8 cellular contexts compared by ENCODE assay signal in the genomic region with DNA sequence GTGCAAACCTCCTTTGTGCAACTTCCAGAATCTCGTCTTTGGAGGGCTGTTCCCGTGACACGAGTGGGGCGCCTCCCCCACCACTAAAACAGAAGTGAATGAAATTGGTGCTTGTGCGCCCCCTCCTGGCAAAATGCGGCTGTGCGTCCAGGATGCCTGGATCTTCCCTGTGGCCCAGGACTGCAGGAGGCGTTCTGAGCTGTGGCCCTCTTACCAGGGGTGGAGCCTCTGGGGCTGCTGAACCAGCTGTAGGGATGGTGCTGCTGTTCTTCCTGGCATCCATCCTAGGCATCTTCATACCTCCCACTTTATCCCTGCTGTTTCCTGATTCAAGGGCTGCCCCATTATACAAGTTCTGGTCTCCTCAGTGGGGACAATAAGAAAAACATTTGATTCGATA. TPM values are rescaled to one million over a fixed set of nuclear protein-coding genes. Genes with fewer than 3 reads are reported as not detected.
DNase-seq lines count a peak whose midpoint lies in the region; ATAC-seq and TF ChIP-seq lines count a peak whose summit lies in the region.

No MANE protein-coding gene starts in this region.

- peak; percentile 92 to 98 (median 95) for TF ChIP-seq CTCF in transverse colon (IDR thresholded peaks at IDR 0.05)

- peak; percentile 94 for DNase-seq in DMS 273 (lab: John Stamatoyannopoulos, UW; ENCODE audit: unreplicated experiment)
- peak; percentile 81 to 85 for DNase-seq in Kasumi-1 (lab: John Stamatoyannopoulos, UW)
- peak; percentile 53 for DNase-seq in SKM-1 treated with dmso at 0.1 percent for 144 hours (lab: John Stamatoyannopoulos, UW; ENCODE audit: unreplicated experiment)
- peak; percentile 77 for DNase-seq in activated naive CD4-positive, alpha-beta T cell treated with anti-CD3 and anti-CD28 coated beads, Interleukin-2, amount 50 U/mL, for 16 hours
- peak; percentile 91 for DNase-seq in glomerular visceral epithelial cell (ENCODE audit: extremely low spot score)
- peak; percentile 58 to 97 (median 83) for DNase-seq in posterior cingulate gyrus
- peak; percentile 91 for DNase-seq in transverse colon

- ATAC-seq in HG03342 (IDR thresholded peaks at IDR 0.05; ENCODE audit: unreplicated experiment), result no peak

- peaks cover 48 to 64% (median 55%) of the 10 kb centered on the region in 4 donors for H3K4me1 ChIP-seq in transverse colon

- H3K27ac ChIP-seq in transverse colon, result peak overlapping the region; percentile 89 to 98 (median 92)

- TF ChIP-seq POLR2A in transverse colon (IDR thresholded peaks at IDR 0.05), result no peak

- H3K9me3 ChIP-seq in transverse colon, result no peaks in the 10 kb centered on the region

- intact Hi-C loops in posterior cingulate gyrus (cut with DNase I) (loop anchor here (10.0 kb wide), 1 partner anchor 53 kb away; no protein-coding TSS in a partner anchor), transverse colon (cut with DNase I; ENCODE audit: low total_unique reads) (no loop called here)

- H3K4me3 ChIP-seq in transverse colon, result no peak overlapping the region

- 8% methylated on average over 2 to 9 of the region's 9 CpGs for WGBS in transverse colon (ENCODE audit: low coverage in 1 of 2), 2 donors

- peaks cover 0 to 10% (median 0%) of the 10 kb centered on the region in 4 donors for H3K36me3 ChIP-seq in transverse colon

- no peak for TF ChIP-seq EP300 in transverse colon (IDR thresholded peaks at IDR 0.05; ENCODE audit: low read depth)

- in situ Hi-C loops in transverse colon (cut with MboI; ENCODE audit: low pct_ligation_motif_present in 1 of 4, low pct_unique_long_range_greater_than_20kb in 1 of 4, low sequenced_read_pairs in 3 of 4), result loop anchor here in 2 of 4 donors (25.0 kb wide), 3 partner anchors 105 to 205 kb away; a partner anchor contains a TSS

- H3K27me3 ChIP-seq in transverse colon, result no peaks in the 10 kb centered on the region

RNA-seq across cellular contexts. Expression of a gene that starts 18.5 kb away (rescaled TPM):
- total RNA-seq in transverse colon, result 10 to 100 TPM; 35.4 to 95.7 (median 66.2) TPM

RNA-seq across cellular contexts. Expression of a gene that starts 35.2 kb away (rescaled TPM):
- 1 to 10 TPM in 1 of 4 donors, under 1 TPM in 2, not detected in 1; 0.41 to 2.2 (median 0.95) TPM for total RNA-seq in transverse colon

RNA-seq across cellular contexts. Expression of a gene that starts 44.4 kb away (rescaled TPM):
- total RNA-seq in transverse colon, result 10 to 100 TPM; 46.4 to 91.7 (median 57.6) TPM

RNA-seq across cellular contexts. Expression of a gene that starts 49.4 kb away (rescaled TPM):
- 100 to 1,000 TPM in 3 of 4 donors, 10 to 100 TPM in 1; 81.3 to 191 (median 143) TPM for total RNA-seq in transverse colon

RNA-seq across cellular contexts. Expression of a gene that starts 58.8 kb away (rescaled TPM):
- 100 to 1,000 TPM in 2 of 4 donors, 10 to 100 TPM in 2; 91.8 to 313 (median 115) TPM for total RNA-seq in transverse colon
